1 cellular context compared by ENCODE assay signal in the genomic region with DNA sequence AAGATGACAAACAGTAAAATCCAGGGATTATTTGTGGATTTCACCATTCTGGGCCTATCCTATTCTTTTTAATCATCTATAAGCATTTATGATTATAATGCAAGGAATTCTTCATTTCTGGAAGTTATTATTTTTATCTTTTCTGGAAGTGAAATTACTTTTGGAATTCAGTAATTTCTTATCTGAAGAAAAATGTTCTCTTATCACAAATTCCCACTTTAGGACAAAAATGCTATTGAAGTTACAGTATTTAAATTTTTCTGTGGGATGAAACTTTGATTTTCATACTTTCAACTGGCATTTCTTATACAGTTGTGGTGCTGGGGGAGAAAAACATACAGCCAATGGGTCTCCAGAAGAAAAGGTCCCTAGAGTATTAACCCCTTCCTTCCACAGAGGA.
TF ChIP-seq lines count a peak whose summit lies in the region.

No MANE protein-coding gene starts in this region.

TF ChIP-seq in GM23338, 12 proteins besides CTCF, POLR2A, EP300 and RAD21 (continued from another document):
- TF ChIP-seq, protein P1, sequence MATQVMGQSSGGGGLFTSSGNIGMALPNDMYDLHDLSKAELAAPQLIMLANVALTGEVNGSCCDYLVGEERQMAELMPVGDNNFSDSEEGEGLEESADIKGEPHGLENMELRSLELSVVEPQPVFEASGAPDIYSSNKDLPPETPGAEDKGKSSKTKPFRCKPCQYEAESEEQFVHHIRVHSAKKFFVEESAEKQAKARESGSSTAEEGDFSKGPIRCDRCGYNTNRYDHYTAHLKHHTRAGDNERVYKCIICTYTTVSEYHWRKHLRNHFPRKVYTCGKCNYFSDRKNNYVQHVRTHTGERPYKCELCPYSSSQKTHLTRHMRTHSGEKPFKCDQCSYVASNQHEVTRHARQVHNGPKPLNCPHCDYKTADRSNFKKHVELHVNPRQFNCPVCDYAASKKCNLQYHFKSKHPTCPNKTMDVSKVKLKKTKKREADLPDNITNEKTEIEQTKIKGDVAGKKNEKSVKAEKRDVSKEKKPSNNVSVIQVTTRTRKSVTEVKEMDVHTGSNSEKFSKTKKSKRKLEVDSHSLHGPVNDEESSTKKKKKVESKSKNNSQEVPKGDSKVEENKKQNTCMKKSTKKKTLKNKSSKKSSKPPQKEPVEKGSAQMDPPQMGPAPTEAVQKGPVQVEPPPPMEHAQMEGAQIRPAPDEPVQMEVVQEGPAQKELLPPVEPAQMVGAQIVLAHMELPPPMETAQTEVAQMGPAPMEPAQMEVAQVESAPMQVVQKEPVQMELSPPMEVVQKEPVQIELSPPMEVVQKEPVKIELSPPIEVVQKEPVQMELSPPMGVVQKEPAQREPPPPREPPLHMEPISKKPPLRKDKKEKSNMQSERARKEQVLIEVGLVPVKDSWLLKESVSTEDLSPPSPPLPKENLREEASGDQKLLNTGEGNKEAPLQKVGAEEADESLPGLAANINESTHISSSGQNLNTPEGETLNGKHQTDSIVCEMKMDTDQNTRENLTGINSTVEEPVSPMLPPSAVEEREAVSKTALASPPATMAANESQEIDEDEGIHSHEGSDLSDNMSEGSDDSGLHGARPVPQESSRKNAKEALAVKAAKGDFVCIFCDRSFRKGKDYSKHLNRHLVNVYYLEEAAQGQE (IDR thresholded peaks at IDR 0.05; ENCODE audit: unreplicated experiment), result no peak
- TF ChIP-seq EZH2phosphoT487 (IDR thresholded peaks at IDR 0.05; ENCODE audit: unreplicated experiment) (no peak), ZNF331 (CRISPR knock-in tag; IDR thresholded peaks at IDR 0.05; ENCODE audit: low read depth) (no peak), POLR2AphosphoS5 (IDR thresholded peaks at IDR 0.05; ENCODE audit: low read depth) (no peak), STAT1 (IDR thresholded peaks at IDR 0.05; ENCODE audit: unreplicated experiment) (no peak), JUNB (IDR thresholded peaks at IDR 0.05; ENCODE audit: unreplicated experiment) (no peak), CREB1 (CRISPR knock-in tag; IDR thresholded peaks at IDR 0.05; ENCODE audit: low read depth) (no peak), NANOG (IDR thresholded peaks at IDR 0.05; ENCODE audit: borderline replicate concordance) (no peak), ZNF114 (CRISPR knock-in tag; IDR thresholded peaks at IDR 0.05) (no peak)
- TF ChIP-seq, protein P2, sequence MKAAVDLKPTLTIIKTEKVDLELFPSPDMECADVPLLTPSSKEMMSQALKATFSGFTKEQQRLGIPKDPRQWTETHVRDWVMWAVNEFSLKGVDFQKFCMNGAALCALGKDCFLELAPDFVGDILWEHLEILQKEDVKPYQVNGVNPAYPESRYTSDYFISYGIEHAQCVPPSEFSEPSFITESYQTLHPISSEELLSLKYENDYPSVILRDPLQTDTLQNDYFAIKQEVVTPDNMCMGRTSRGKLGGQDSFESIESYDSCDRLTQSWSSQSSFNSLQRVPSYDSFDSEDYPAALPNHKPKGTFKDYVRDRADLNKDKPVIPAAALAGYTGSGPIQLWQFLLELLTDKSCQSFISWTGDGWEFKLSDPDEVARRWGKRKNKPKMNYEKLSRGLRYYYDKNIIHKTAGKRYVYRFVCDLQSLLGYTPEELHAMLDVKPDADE (IDR thresholded peaks at IDR 0.05), result no peak
